Comparison of ENCODE assay signal across 2 cellular contexts in the genomic region with DNA sequence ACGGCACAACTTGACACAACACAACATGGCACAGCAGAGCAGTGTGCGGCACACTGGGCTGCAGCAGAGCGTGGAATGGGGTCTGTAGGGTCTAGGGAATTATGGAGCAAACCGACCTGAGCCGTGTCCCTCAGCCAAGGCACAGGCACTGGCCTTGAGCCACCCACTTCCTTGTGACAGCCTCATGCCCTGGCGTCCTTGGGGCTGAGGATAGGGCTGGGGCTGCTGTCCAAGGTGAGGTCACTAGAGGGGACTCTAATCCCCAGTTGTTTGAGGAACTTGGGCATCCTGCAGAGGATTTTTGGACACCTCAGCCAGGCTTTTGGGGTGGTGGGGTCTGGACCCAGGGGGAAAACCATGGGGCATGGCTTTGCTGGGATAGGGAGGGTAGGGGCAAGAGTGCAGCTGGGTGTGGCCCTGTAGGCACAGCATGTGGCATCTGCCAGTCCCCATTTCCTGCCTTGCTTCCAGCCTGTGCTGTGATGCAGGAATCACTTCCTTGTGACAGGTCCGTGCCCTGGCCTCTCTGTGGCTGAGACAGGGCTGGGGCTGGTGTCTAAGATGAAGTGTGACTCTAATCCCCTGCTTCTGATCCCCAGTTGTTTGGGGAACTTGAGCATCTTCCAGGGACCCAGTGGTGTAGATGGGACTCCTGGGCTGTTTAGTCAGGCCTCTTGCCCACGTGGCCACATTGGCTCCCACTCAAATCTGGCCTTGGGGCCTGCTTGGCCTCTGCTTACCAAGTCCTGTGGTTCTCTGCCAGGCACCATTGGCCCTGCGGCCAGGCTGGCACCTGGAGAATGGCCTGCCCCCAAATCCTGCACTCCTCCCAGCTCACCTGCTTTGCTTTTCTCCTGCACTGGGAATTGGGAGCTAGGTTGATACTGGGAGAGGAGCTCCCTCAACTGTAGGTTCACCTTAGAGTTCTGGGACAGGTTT.
TF ChIP-seq lines count a peak whose summit lies in the region.

No MANE protein-coding gene starts in this region.

TF ChIP-seq in HEK293, 187 proteins besides CTCF, POLR2A, EP300 and RAD21:
- TF ChIP-seq, protein P1, sequence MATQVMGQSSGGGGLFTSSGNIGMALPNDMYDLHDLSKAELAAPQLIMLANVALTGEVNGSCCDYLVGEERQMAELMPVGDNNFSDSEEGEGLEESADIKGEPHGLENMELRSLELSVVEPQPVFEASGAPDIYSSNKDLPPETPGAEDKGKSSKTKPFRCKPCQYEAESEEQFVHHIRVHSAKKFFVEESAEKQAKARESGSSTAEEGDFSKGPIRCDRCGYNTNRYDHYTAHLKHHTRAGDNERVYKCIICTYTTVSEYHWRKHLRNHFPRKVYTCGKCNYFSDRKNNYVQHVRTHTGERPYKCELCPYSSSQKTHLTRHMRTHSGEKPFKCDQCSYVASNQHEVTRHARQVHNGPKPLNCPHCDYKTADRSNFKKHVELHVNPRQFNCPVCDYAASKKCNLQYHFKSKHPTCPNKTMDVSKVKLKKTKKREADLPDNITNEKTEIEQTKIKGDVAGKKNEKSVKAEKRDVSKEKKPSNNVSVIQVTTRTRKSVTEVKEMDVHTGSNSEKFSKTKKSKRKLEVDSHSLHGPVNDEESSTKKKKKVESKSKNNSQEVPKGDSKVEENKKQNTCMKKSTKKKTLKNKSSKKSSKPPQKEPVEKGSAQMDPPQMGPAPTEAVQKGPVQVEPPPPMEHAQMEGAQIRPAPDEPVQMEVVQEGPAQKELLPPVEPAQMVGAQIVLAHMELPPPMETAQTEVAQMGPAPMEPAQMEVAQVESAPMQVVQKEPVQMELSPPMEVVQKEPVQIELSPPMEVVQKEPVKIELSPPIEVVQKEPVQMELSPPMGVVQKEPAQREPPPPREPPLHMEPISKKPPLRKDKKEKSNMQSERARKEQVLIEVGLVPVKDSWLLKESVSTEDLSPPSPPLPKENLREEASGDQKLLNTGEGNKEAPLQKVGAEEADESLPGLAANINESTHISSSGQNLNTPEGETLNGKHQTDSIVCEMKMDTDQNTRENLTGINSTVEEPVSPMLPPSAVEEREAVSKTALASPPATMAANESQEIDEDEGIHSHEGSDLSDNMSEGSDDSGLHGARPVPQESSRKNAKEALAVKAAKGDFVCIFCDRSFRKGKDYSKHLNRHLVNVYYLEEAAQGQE (tag by site-specific recombination; IDR thresholded peaks at IDR 0.05): peak; percentile 86
- TF ChIP-seq TRIM28 (IDR thresholded peaks at IDR 0.05; ENCODE audit: borderline replicate concordance, low read length) (no peak), ZNF747 (tag by site-specific recombination; IDR thresholded peaks at IDR 0.05) (no peak)

TF ChIP-seq in H1, 55 proteins besides CTCF, POLR2A, EP300 and RAD21:
- no peak for TF ChIP-seq KDM1A (IDR thresholded peaks at IDR 0.05; ENCODE audit: borderline replicate concordance, low read length)
- TF ChIP-seq TBP (IDR thresholded peaks at IDR 0.05; ENCODE audit: low read depth, low read length): no peak
- no peak for TF ChIP-seq PHF8 (conservative IDR thresholded peaks at IDR 0.05; ENCODE audit: low read depth, low read length)
- no peak for TF ChIP-seq SP4 (IDR thresholded peaks at IDR 0.05; ENCODE audit: low read length)
- TF ChIP-seq JUN (IDR thresholded peaks at IDR 0.05; ENCODE audit: low read depth, low read length): no peak
- no peak for TF ChIP-seq TCF12 (IDR thresholded peaks at IDR 0.05; ENCODE audit: low read depth, low read length)
- no peak for TF ChIP-seq JUND (IDR thresholded peaks at IDR 0.05; ENCODE audit: low read length)
- TF ChIP-seq SP1 (IDR thresholded peaks at IDR 0.05; ENCODE audit: low read depth, low read length): no peak
- TF ChIP-seq TAF1 (IDR thresholded peaks at IDR 0.05; ENCODE audit: low read depth, low read length): no peak
- no peak for TF ChIP-seq CBX5 (IDR thresholded peaks at IDR 0.05; ENCODE audit: low read depth, low read length)
- no peak for TF ChIP-seq ZNF274 (IDR thresholded peaks at IDR 0.05; ENCODE audit: borderline replicate concordance, extremely low read depth, low read length)
- TF ChIP-seq, protein P2, sequence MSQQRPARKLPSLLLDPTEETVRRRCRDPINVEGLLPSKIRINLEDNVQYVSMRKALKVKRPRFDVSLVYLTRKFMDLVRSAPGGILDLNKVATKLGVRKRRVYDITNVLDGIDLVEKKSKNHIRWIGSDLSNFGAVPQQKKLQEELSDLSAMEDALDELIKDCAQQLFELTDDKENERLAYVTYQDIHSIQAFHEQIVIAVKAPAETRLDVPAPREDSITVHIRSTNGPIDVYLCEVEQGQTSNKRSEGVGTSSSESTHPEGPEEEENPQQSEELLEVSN (IDR thresholded peaks at IDR 0.05): no peak
- no peak for TF ChIP-seq YY1 (IDR thresholded peaks at IDR 0.05; ENCODE audit: low read depth, low read length)
- TF ChIP-seq GABPA (IDR thresholded peaks at IDR 0.05; ENCODE audit: borderline replicate concordance, insufficient read depth, low read length): no peak
- TF ChIP-seq CTBP2 (IDR thresholded peaks at IDR 0.05; ENCODE audit: borderline replicate concordance, insufficient read depth, insufficient read length, low read length): no peak
- TF ChIP-seq, protein P3, sequence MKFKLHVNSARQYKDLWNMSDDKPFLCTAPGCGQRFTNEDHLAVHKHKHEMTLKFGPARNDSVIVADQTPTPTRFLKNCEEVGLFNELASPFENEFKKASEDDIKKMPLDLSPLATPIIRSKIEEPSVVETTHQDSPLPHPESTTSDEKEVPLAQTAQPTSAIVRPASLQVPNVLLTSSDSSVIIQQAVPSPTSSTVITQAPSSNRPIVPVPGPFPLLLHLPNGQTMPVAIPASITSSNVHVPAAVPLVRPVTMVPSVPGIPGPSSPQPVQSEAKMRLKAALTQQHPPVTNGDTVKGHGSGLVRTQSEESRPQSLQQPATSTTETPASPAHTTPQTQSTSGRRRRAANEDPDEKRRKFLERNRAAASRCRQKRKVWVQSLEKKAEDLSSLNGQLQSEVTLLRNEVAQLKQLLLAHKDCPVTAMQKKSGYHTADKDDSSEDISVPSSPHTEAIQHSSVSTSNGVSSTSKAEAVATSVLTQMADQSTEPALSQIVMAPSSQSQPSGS (IDR thresholded peaks at IDR 0.05; ENCODE audit: low read length): no peak
TF ChIP-seq in H1: peak in this region for 0.
